27 cellular contexts compared by ENCODE assay signal in genomic region chr3:26428992-26429391, GRCh38.
"Had no signal": no experiment of that assay in that cellular context is flagged by ENCODE, and none has a peak within 500 bp of the region (broad histone marks: within the 10 kb centered on the region; RNA-seq: fewer than 3 reads in every experiment).

No MANE protein-coding gene starts in this region.

- H3K9me3 Mint-ChIP-seq: T-helper 1 cell treated with Interleukin-12 subunit alpha and Interleukin-12 subunit beta and Interleukin-4 antibody, amounts not matched to agents 30 μg/mL and 1 μg/mL, for 36 hours; WTC11 had no signal

- DNase-seq: activated CD4-positive, alpha-beta T cell treated with anti-CD3 and anti-CD28 coated beads for 48 hours; activated CD4-positive, alpha-beta T cell treated with anti-CD3 and anti-CD28 coated beads, Interleukin-2, amount 50 U/mL, for 4 hours; activated CD4-positive, CD25-positive, alpha-beta regulatory T cell treated with anti-CD3 and anti-CD28 coated beads, Interleukin-2, amount 50 U/mL, for 72 hours; activated CD8-positive, alpha-beta memory T cell treated with anti-CD3 and anti-CD28 coated beads, Interleukin-2, amount 50 U/mL, for 48 hours; activated CD8-positive, alpha-beta T cell treated with anti-CD3 and anti-CD28 coated beads, Interleukin-2, amount 10 ng/mL, durations not matched to agents 7 days and 5 days; activated naive CD8-positive, alpha-beta T cell treated with anti-CD3 and anti-CD28 coated beads, Interleukin-2, amount 50 U/mL, for 24 hours; activated T-cell treated with anti-CD3 and anti-CD28 coated beads, Interleukin-2, amount 50 U/mL, for 1 hour; amniotic stem cell; body of pancreas; central memory CD4-positive, alpha-beta T cell; KBM-7; NCI-H1092 treated with DMSO at 0.1 percent for 48 hours; NCI-H1417 treated with DMSO at 0.1 percent for 48 hours; NCI-H1694; NCI-H2029; NCI-H2107; NCI-H2171 treated with DMSO at 0.1 percent for 48 hours; NCI-H345; NCI-H510A; NCI-H526 treated with DMSO at 0.1 percent for 48 hours; NK-92 treated with Interleukin-12 subunit alpha and Interleukin-12 subunit beta, amount 100 ng/mL, for 24 hours; SHP77 treated with DMSO at 0.1 percent for 48 hours had no signal

- H3K4me1 ChIP-seq: ascending aorta, body of pancreas had no signal

- H3K27me3 ChIP-seq: ascending aorta, body of pancreas had no signal

- H3K9me3 ChIP-seq: ascending aorta, body of pancreas had no signal

- H3K4me1 Mint-ChIP-seq: activated naive CD8-positive, alpha-beta T cell treated with anti-CD3 and anti-CD28 coated beads, Interleukin-2, amount 50 U/mL, for 24 hours; WTC11 had no signal

- H3K27ac Mint-ChIP-seq: activated CD8-positive, alpha-beta T cell treated with anti-CD3 and anti-CD28 coated beads, Interleukin-2, amount 10 ng/mL, durations not matched to agents 7 days and 5 days; activated naive CD4-positive, alpha-beta T cell treated with anti-CD3 and anti-CD28 coated beads, Interleukin-2, amount 50 U/mL, for 72 hours; activated naive CD8-positive, alpha-beta T cell treated with anti-CD3 and anti-CD28 coated beads, Interleukin-2, amount 50 U/mL, for 24 hours; T-helper 1 cell treated with Interleukin-12 subunit alpha and Interleukin-12 subunit beta and Interleukin-4 antibody, amounts not matched to agents 30 μg/mL and 1 μg/mL, for 36 hours; WTC11 had no signal

- H3K36me3 Mint-ChIP-seq: activated naive CD4-positive, alpha-beta T cell treated with anti-CD3 and anti-CD28 coated beads, Interleukin-2, amount 50 U/mL, for 72 hours; WTC11 had no signal

- H3K4me3 Mint-ChIP-seq: activated CD8-positive, alpha-beta T cell treated with anti-CD3 and anti-CD28 coated beads, Interleukin-2, amount 10 ng/mL, durations not matched to agents 7 days and 5 days; activated naive CD8-positive, alpha-beta T cell treated with anti-CD3 and anti-CD28 coated beads, Interleukin-2, amount 50 U/mL, for 24 hours; T-helper 1 cell treated with Interleukin-12 subunit alpha and Interleukin-12 subunit beta and Interleukin-4 antibody, amounts not matched to agents 30 μg/mL and 1 μg/mL, for 36 hours; WTC11 had no signal

- H3K36me3 ChIP-seq: ascending aorta had no signal

- H3K4me3 ChIP-seq: ascending aorta, body of pancreas had no signal

- ATAC-seq: activated CD8-positive, alpha-beta T cell treated with anti-CD3 and anti-CD28 coated beads, Interleukin-2, amount 10 ng/mL, durations not matched to agents 7 days and 5 days; activated naive CD4-positive, alpha-beta T cell treated with anti-CD3 and anti-CD28 coated beads, Interleukin-2, amount 50 U/mL, for 72 hours; activated naive CD8-positive, alpha-beta T cell treated with anti-CD3 and anti-CD28 coated beads, Interleukin-2, amount 50 U/mL, for 24 hours; body of pancreas; Panc1; WTC11 had no signal
